Comparison of ENCODE assay signal across 7 cellular contexts in genomic region chr3:66574091-66574490, GRCh38.
"Had no signal": no experiment of that assay in that cellular context is flagged by ENCODE, and none has a peak within 500 bp of the region (broad histone marks: within the 10 kb centered on the region; RNA-seq: fewer than 3 reads in every experiment).

No MANE protein-coding gene starts in this region.

- H3K27ac Mint-ChIP-seq: GM23338, HFFc6 had no signal

- H3K9me3 ChIP-seq: HAP-1 had no signal

- H3K9me3 Mint-ChIP-seq: HFFc6 had no signal

- H3K9ac ChIP-seq: GM23248 had no signal

- H3K4me3 ChIP-seq: GM23248, GM23338, HAP-1 had no signal

- H2AFZ ChIP-seq: GM23248, GM23338 had no signal

- FAIRE-seq: H54 had no signal

- DNase-seq: GM23248, GOT3, HCEC 1CT, HFFc6 had no signal

- H3K4me3 Mint-ChIP-seq: GM23338, HFFc6 had no signal

- H3K27ac ChIP-seq: GM23248 had no signal

- H3K36me3 ChIP-seq: HAP-1 had no signal

- H3K4me2 ChIP-seq: GM23338 had no signal
